Comparison of ENCODE assay signal across 27 cellular contexts in genomic region chr9:86685556-86685955, GRCh38.
"Had no signal": no experiment of that assay in that cellular context is flagged by ENCODE, and none has a peak within 500 bp of the region (broad histone marks: within the 10 kb centered on the region; RNA-seq: fewer than 3 reads in every experiment).

No MANE protein-coding gene starts in this region.

- H3K27ac Mint-ChIP-seq: activated CD4-positive, alpha-beta T cell treated with anti-CD3 and anti-CD28 coated beads for 36 hours; activated CD4-positive, alpha-beta T cell treated with anti-CD3 and anti-CD28 coated beads, Interleukin-2, amount 10 ng/mL, durations not matched to agents 7 days and 5 days; activated CD8-positive, alpha-beta T cell treated with anti-CD3 and anti-CD28 coated beads, Interleukin-2, amount 10 ng/mL, durations not matched to agents 7 days and 5 days; activated naive CD4-positive, alpha-beta T cell treated with anti-CD3 and anti-CD28 coated beads for 36 hours; activated naive CD4-positive, alpha-beta T cell treated with anti-CD3 and anti-CD28 coated beads, Interleukin-2, amount 50 U/mL, for 72 hours; activated T-cell treated with anti-CD3 and anti-CD28 coated beads, Interleukin-2, amount 50 U/mL, for 24 hours; WTC11 had no signal

- H3K4me1 ChIP-seq: adrenal gland, SJCRH30 had no signal

- H3K27ac ChIP-seq: adrenal gland, body of pancreas, SJCRH30 had no signal

- H3K9me3 ChIP-seq: adrenal gland, body of pancreas had no signal

- H3K36me3 Mint-ChIP-seq: activated naive CD4-positive, alpha-beta T cell treated with anti-CD3 and anti-CD28 coated beads, Interleukin-2, amount 50 U/mL, for 72 hours; WTC11 had no signal

- DNase-seq: activated CD4-positive, alpha-beta T cell treated with anti-CD3 and anti-CD28 coated beads for 36 hours; activated CD4-positive, alpha-beta T cell treated with anti-CD3 and anti-CD28 coated beads, Interleukin-2, amount 10 ng/mL, durations not matched to agents 7 days and 5 days; activated CD4-positive, alpha-beta T cell treated with anti-CD3 and anti-CD28 coated beads, Interleukin-2, amount 50 U/mL, for 48 hours; activated CD8-positive, alpha-beta T cell treated with anti-CD3 and anti-CD28 coated beads, Interleukin-2, amount 10 ng/mL, durations not matched to agents 7 days and 5 days; activated gamma-delta T cell treated with Interleukin-2 at 50 U/mL for 16 hours; activated naive CD4-positive, alpha-beta T cell treated with anti-CD3 and anti-CD28 coated beads for 36 hours; activated T-cell treated with anti-CD3 and anti-CD28 coated beads, Interleukin-2, amount 50 U/mL, for 24 hours; adrenal gland; body of pancreas; caudate nucleus; cerebellar nuclear complex; NCI-H1105; NCI-H1417 treated with DMSO at 0.1 percent for 48 hours; NCI-H1694; NCI-H1930; NCI-H2081 treated with DMSO at 0.1 percent for 48 hours; NCI-H345; NCI-H524 treated with DMSO at 0.1 percent for 48 hours; SHP77; SJCRH30; T-helper 1 cell; T1000 had no signal

- H3K4me3 ChIP-seq: adrenal gland, body of pancreas, SJCRH30 had no signal

- H3K27me3 ChIP-seq: adrenal gland, body of pancreas, SJCRH30 had no signal

- H3K4me3 Mint-ChIP-seq: activated CD4-positive, alpha-beta T cell treated with anti-CD3 and anti-CD28 coated beads for 36 hours; activated CD4-positive, alpha-beta T cell treated with anti-CD3 and anti-CD28 coated beads, Interleukin-2, amount 10 ng/mL, durations not matched to agents 7 days and 5 days; activated CD8-positive, alpha-beta T cell treated with anti-CD3 and anti-CD28 coated beads, Interleukin-2, amount 10 ng/mL, durations not matched to agents 7 days and 5 days; activated naive CD4-positive, alpha-beta T cell treated with anti-CD3 and anti-CD28 coated beads for 36 hours; activated T-cell treated with anti-CD3 and anti-CD28 coated beads, Interleukin-2, amount 50 U/mL, for 24 hours; WTC11 had no signal

- H3K4me1 Mint-ChIP-seq: activated CD4-positive, alpha-beta T cell treated with anti-CD3 and anti-CD28 coated beads for 36 hours had no signal

- H3K9me3 Mint-ChIP-seq: activated CD4-positive, alpha-beta T cell treated with anti-CD3 and anti-CD28 coated beads, Interleukin-2, amount 10 ng/mL, durations not matched to agents 7 days and 5 days; activated naive CD4-positive, alpha-beta T cell treated with anti-CD3 and anti-CD28 coated beads for 36 hours; activated naive CD4-positive, alpha-beta T cell treated with anti-CD3 and anti-CD28 coated beads, Interleukin-2, amount 50 U/mL, for 72 hours; activated T-cell treated with anti-CD3 and anti-CD28 coated beads, Interleukin-2, amount 50 U/mL, for 24 hours had no signal

- ATAC-seq: activated CD4-positive, alpha-beta T cell treated with anti-CD3 and anti-CD28 coated beads for 36 hours; activated CD4-positive, CD25-positive, alpha-beta regulatory T cell treated with anti-CD3 and anti-CD28 coated beads, Interleukin-2, amount 50 U/mL, for 24 hours; activated CD8-positive, alpha-beta T cell treated with anti-CD3 and anti-CD28 coated beads, Interleukin-2, amount 10 ng/mL, durations not matched to agents 7 days and 5 days; activated naive CD4-positive, alpha-beta T cell treated with anti-CD3 and anti-CD28 coated beads, Interleukin-2, amount 50 U/mL, for 72 hours; body of pancreas; Panc1; SK-N-SH treated with all-trans-retinoic acid at 6 μM for 48 hours; WTC11 had no signal

- H3K36me3 ChIP-seq: adrenal gland, SJCRH30 had no signal
